In the genomic region with DNA sequence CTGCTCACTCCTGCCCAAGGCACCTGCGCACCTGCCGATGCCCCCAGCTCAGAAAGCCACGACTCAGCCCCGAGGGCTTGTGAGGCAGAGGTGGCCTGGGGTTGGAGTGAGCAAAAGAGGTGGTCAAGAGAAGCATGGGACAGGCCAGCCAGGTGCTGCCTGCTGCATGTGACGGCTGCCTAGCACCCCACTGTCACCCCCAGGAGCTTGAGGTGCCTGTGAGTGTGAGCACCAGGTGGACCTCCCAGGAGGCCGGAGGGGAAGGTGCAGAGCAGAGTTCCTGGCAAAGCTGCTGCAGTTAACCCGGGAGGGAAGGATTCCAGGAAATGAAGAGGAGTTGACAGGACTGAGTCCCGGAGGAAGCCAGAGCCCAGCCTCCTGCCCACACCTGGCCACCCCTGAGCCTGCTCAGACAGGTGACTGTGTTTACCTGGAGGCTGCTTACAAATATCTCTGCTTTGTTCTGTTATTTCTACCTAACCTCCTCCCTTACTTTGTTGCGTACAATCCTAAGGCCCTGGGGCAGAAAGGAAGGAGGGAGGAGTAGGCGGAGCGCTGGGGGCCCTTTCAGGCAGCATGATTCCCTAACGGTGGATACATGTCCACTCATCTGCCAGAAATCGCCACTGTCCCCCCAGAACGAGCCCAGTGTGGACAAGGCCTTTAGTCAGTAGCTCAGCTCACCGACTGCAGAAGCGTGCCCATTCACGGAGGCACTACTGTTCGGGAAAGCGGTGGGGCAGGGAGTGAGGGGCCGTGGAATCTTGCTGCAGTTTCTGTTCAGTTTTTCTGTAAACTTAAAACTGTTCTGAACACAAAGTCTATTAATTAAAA, we compare ENCODE assay signal across 11 cellular contexts.
DNase-seq lines count a peak whose midpoint lies in the region; ATAC-seq and TF ChIP-seq lines count a peak whose summit lies in the region.
"Had no signal": no experiment of that assay in that cellular context is flagged by ENCODE, and none has a peak within 500 bp of the region (broad histone marks: within the 10 kb centered on the region; RNA-seq: fewer than 3 reads in every experiment).

No MANE protein-coding gene starts in this region.

- no peak overlapping the region for H3K4me3 Mint-ChIP-seq in activated T-helper 2 cell treated with anti-CD3 and anti-CD28 coated beads, Interferon-gamma antibody, Interleukin-2, Interleukin-4, amounts not matched to agents 10 μg/mL and 5 μg/mL and 100 μg/mL, durations not matched to agents 14 hours and 24 hours and 36 hours (ENCODE audit: low read depth)
- H3K4me3 Mint-ChIP-seq: CD8-positive, alpha-beta T cell had no signal

- H3K27me3 Mint-ChIP-seq in activated T-helper 2 cell treated with anti-CD3 and anti-CD28 coated beads, Interferon-gamma antibody, Interleukin-2, Interleukin-4, amounts not matched to agents 10 μg/mL and 5 μg/mL and 100 μg/mL, durations not matched to agents 14 hours and 24 hours and 36 hours (ENCODE audit: low read depth), result no peaks in the 10 kb centered on the region

- H4K20me1 ChIP-seq in osteoblast (ENCODE audit: insufficient read depth, low read length), result no peaks in the 10 kb centered on the region

- CTCF ChIA-PET in HEK293 (lab: Yijun Ruan, JAX), result no interaction called here

- H3K4me2 ChIP-seq in osteoblast (ENCODE audit: insufficient read depth, low read length), result no peak overlapping the region

- no peak for TF ChIP-seq CTCF in BE2C (IDR thresholded peaks at IDR 0.05; ENCODE audit: low read depth, low read length)
- TF ChIP-seq CTCF in HEK293 (tag by site-specific recombination; IDR thresholded peaks at IDR 0.05), result no peak
- no peak for TF ChIP-seq CTCF in osteoblast (IDR thresholded peaks at IDR 0.05; ENCODE audit: extremely low read depth, low read depth, low read length)

- peaks cover 5% of the 10 kb centered on the region for H3K36me3 ChIP-seq in BE2C
- peaks cover 0 to 9% of the 10 kb centered on the region in 2 experiments; a peak in 1 of 3 replicates for H3K36me3 ChIP-seq in HEK293 (ENCODE audit: control insufficient read depth in 2 of 2, insufficient read depth in 1 of 2, low read length in 2 of 2)
- peaks cover 17% of the 10 kb centered on the region for H3K36me3 ChIP-seq in osteoblast (ENCODE audit: insufficient read depth, low read length)

- H2AFZ ChIP-seq in osteoblast (ENCODE audit: low read length), result no peak overlapping the region

- H3K9me3 ChIP-seq in BE2C (no peaks in the 10 kb centered on the region), HEK293 (ENCODE audit: control insufficient read depth, insufficient read depth, low read depth, low read length) (no peaks in the 10 kb centered on the region), osteoblast (ENCODE audit: low read depth, low read length) (no peaks in the 10 kb centered on the region)

- H3K4me3 ChIP-seq in BE2C (ENCODE audit: low read depth, low read length) (no peak overlapping the region), HEK293 (ENCODE audit: low read depth, low read length) (no peak overlapping the region), osteoblast (ENCODE audit: insufficient read depth, low read length) (no peak overlapping the region)

- no peak overlapping the region for H3K27ac Mint-ChIP-seq in activated T-helper 2 cell treated with anti-CD3 and anti-CD28 coated beads, Interferon-gamma antibody, Interleukin-2, Interleukin-4, amounts not matched to agents 10 μg/mL and 5 μg/mL and 100 μg/mL, durations not matched to agents 14 hours and 24 hours and 36 hours
- H3K27ac Mint-ChIP-seq: CD8-positive, alpha-beta T cell had no signal

- H3K4me1 Mint-ChIP-seq in activated T-helper 2 cell treated with anti-CD3 and anti-CD28 coated beads, Interferon-gamma antibody, Interleukin-2, Interleukin-4, amounts not matched to agents 10 μg/mL and 5 μg/mL and 100 μg/mL, durations not matched to agents 14 hours and 24 hours and 36 hours (ENCODE audit: low read depth), result no peaks in the 10 kb centered on the region

- peak; percentile 5 for DNase-seq in BE2C
- DNase-seq in epithelial cell of prostate (ENCODE audit: low read depth, low spot score), result peak; percentile 40
- peak; percentile 21 for DNase-seq in osteoblast (ENCODE audit: insufficient read length, low spot score, missing footprints)
- DNase-seq in activated CD4-positive, alpha-beta T cell treated with anti-CD3 and anti-CD28 coated beads for 48 hours, result no peak
- DNase-seq in activated T-helper 2 cell treated with anti-CD3 and anti-CD28 coated beads, Interferon-gamma antibody, Interleukin-2, Interleukin-4, amounts not matched to agents 10 μg/mL and 5 μg/mL and 100 μg/mL, durations not matched to agents 14 hours and 24 hours and 36 hours (ENCODE audit: low spot score), result no peak
- DNase-seq: CD8-positive, alpha-beta T cell; Karpas-422; NCI-H2029 treated with DMSO at 0.1 percent for 48 hours; NCI-H524 had no signal

- ATAC-seq in HG02759 (IDR thresholded peaks at IDR 0.05; ENCODE audit: unreplicated experiment), result no peak
- ATAC-seq: CD8-positive, alpha-beta T cell had no signal

- H3K36me3 Mint-ChIP-seq in activated T-helper 2 cell treated with anti-CD3 and anti-CD28 coated beads, Interferon-gamma antibody, Interleukin-2, Interleukin-4, amounts not matched to agents 10 μg/mL and 5 μg/mL and 100 μg/mL, durations not matched to agents 14 hours and 24 hours and 36 hours (ENCODE audit: low read depth), result no peaks in the 10 kb centered on the region
- H3K36me3 Mint-ChIP-seq: CD8-positive, alpha-beta T cell had no signal

- POLR2A ChIA-PET in HEK293 (lab: Yijun Ruan, JAX), result no interaction called here

- H3K9me3 Mint-ChIP-seq in activated T-helper 2 cell treated with anti-CD3 and anti-CD28 coated beads, Interferon-gamma antibody, Interleukin-2, Interleukin-4, amounts not matched to agents 10 μg/mL and 5 μg/mL and 100 μg/mL, durations not matched to agents 14 hours and 24 hours and 36 hours, result no peaks in the 10 kb centered on the region
- H3K9me3 Mint-ChIP-seq: CD8-positive, alpha-beta T cell had no signal

- H3K27me3 ChIP-seq in BE2C (no peaks in the 10 kb centered on the region), osteoblast (ENCODE audit: insufficient read depth, low read length) (no peaks in the 10 kb centered on the region)

- H3K79me2 ChIP-seq in osteoblast (ENCODE audit: insufficient read depth, low read length), result no peaks in the 10 kb centered on the region

- intact Hi-C loops in activated T-helper 2 cell treated with anti-CD3 and anti-CD28 coated beads, Interferon-gamma antibody, Interleukin-2, Interleukin-4, amounts not matched to agents 10 μg/mL and 5 μg/mL and 100 μg/mL, durations not matched to agents 14 hours and 24 hours and 36 hours (cut with micrococcal nuclease), result no loop called here

- H3K27ac ChIP-seq in HEK293 (ENCODE audit: extremely low read depth, low read depth, low read length), result no peak overlapping the region
- H3K27ac ChIP-seq in epithelial cell of prostate, result no peak overlapping the region
- H3K27ac ChIP-seq in osteoblast (ENCODE audit: low read depth, low read length), result no peak overlapping the region

- peaks cover 8% of the 10 kb centered on the region; the same call in 1 of the 2 replicates for H3K4me1 ChIP-seq in BE2C
- H3K4me1 ChIP-seq in HEK293 (ENCODE audit: control insufficient read depth, insufficient read depth, low read length), result no peaks in the 10 kb centered on the region
- H3K4me1 ChIP-seq in osteoblast (ENCODE audit: insufficient read depth, low read length), result peaks cover 10% of the 10 kb centered on the region

TF ChIP-seq in HEK293, 187 proteins besides CTCF, POLR2A, EP300 and RAD21:
- TF ChIP-seq ZNF555 (tag by site-specific recombination; conservative IDR thresholded peaks at IDR 0.05), result no peak
- TF ChIP-seq, protein P1, sequence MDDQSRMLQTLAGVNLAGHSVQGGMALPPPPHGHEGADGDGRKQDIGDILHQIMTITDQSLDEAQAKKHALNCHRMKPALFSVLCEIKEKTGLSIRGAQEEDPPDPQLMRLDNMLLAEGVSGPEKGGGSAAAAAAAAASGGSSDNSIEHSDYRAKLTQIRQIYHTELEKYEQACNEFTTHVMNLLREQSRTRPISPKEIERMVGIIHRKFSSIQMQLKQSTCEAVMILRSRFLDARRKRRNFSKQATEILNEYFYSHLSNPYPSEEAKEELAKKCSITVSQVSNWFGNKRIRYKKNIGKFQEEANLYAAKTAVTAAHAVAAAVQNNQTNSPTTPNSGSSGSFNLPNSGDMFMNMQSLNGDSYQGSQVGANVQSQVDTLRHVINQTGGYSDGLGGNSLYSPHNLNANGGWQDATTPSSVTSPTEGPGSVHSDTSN (CRISPR knock-in tag; IDR thresholded peaks at IDR 0.05), result no peak
- TF ChIP-seq GLIS1 (tag by site-specific recombination; IDR thresholded peaks at IDR 0.05), result 0 out of 2 replicates have a peak, but pooled peaks have one; percentile 23
- no peak for TF ChIP-seq ZNF302 (tag by site-specific recombination; IDR thresholded peaks at IDR 0.05; ENCODE audit: low read depth)

Comparison
In these comparisons a context has a peak if more than half of its experiments do, and no peak if none do; other contexts are left out.
1. DNase-seq: peak in BE2C (single experiment), epithelial cell of prostate (single experiment) and osteoblast (single experiment); none in activated CD4-positive, alpha-beta T cell treated with anti-CD3 and anti-CD28 coated beads for 48 hours (single experiment) and activated T-helper 2 cell treated with anti-CD3 and anti-CD28 coated beads, Interferon-gamma antibody, Interleukin-2, Interleukin-4, amounts not matched to agents 10 μg/mL and 5 μg/mL and 100 μg/mL, durations not matched to agents 14 hours and 24 hours and 36 hours (single experiment).